Comparison of ENCODE assay signal across 17 cellular contexts in the genomic region with DNA sequence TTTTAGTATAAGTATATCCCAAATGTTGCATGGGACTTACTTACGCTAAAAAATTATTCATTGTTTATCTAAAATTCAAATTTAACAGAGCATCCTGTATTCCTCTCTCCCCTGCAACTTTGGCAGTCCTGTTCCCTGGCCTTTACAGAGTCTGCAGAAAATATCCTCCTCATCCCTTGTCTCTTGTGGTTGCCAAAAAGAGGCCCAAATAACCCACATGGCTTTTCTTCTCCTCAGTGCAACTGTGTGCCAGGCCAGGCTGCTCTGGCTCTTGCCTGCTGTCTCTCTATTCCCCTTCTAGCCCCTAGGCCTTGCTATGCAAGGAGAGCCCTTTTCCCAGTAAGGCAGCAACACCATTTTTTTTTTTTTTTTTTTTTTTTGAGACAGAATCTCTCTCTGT.
"Had no signal": no experiment of that assay in that cellular context is flagged by ENCODE, and none has a peak within 500 bp of the region (broad histone marks: within the 10 kb centered on the region; RNA-seq: fewer than 3 reads in every experiment).

No MANE protein-coding gene starts in this region.

- H3K27me3 Mint-ChIP-seq: activated CD4-positive, alpha-beta T cell treated with anti-CD3 and anti-CD28 coated beads, Interleukin-2, amount 10 ng/mL, durations not matched to agents 24 days and 14 days had no signal

- H3K27ac Mint-ChIP-seq: activated CD4-positive, alpha-beta T cell treated with anti-CD3 and anti-CD28 coated beads, Interleukin-2, amount 10 ng/mL, durations not matched to agents 24 days and 14 days; activated CD8-positive, alpha-beta T cell treated with anti-CD3 and anti-CD28 coated beads, Interleukin-2, amount 10 ng/mL, durations not matched to agents 7 days and 5 days; nephron; stimulated activated effector memory CD8-positive, alpha-beta T cell treated with anti-CD3 and anti-CD28 coated beads, Interleukin-12 subunit alpha, Interleukin-12 subunit beta, amount 100 ng/mL, for 72 hours; T-helper 1 cell treated with Interleukin-12 subunit alpha and Interleukin-12 subunit beta and Interleukin-4 antibody, amounts not matched to agents 30 μg/mL and 1 μg/mL, for 36 hours had no signal

- H3K4me1 Mint-ChIP-seq: nephron had no signal

- DNase-seq: activated CD4-positive, alpha-beta T cell treated with anti-CD3 and anti-CD28 coated beads, Interleukin-2, amount 10 ng/mL, durations not matched to agents 24 days and 14 days; activated CD4-positive, CD25-positive, alpha-beta regulatory T cell; activated CD8-positive, alpha-beta memory T cell treated with anti-CD3 and anti-CD28 coated beads, Interleukin-2, amount 50 U/mL, for 4 hours; activated CD8-positive, alpha-beta T cell treated with anti-CD3 and anti-CD28 coated beads, Interleukin-2, amount 10 ng/mL, durations not matched to agents 7 days and 5 days; activated effector memory CD4-positive, alpha-beta T cell treated with anti-CD3 and anti-CD28 coated beads, Interleukin-2, amount 50 U/mL, for 16 hours; activated T-cell treated with anti-CD3 and anti-CD28 coated beads, Interleukin-2, amount 50 U/mL, for 48 hours; foreskin fibroblast; head of caudate nucleus; immature natural killer cell; nucleus accumbens; posterior cingulate gyrus had no signal

- H3K4me3 Mint-ChIP-seq: activated CD4-positive, alpha-beta T cell treated with anti-CD3 and anti-CD28 coated beads, Interleukin-2, amount 10 ng/mL, durations not matched to agents 24 days and 14 days; activated CD8-positive, alpha-beta T cell treated with anti-CD3 and anti-CD28 coated beads, Interleukin-2, amount 10 ng/mL, durations not matched to agents 7 days and 5 days; nephron; stimulated activated effector memory CD8-positive, alpha-beta T cell treated with anti-CD3 and anti-CD28 coated beads, Interleukin-12 subunit alpha, Interleukin-12 subunit beta, amount 100 ng/mL, for 72 hours; T-helper 1 cell treated with Interleukin-12 subunit alpha and Interleukin-12 subunit beta and Interleukin-4 antibody, amounts not matched to agents 30 μg/mL and 1 μg/mL, for 36 hours had no signal

- H3K36me3 ChIP-seq: cardiac muscle cell had no signal

- H3K9me3 Mint-ChIP-seq: activated CD4-positive, alpha-beta T cell treated with anti-CD3 and anti-CD28 coated beads, Interleukin-2, amount 10 ng/mL, durations not matched to agents 24 days and 14 days; activated naive CD4-positive, alpha-beta T cell treated with anti-CD3 and anti-CD28 coated beads, Interleukin-2, amount 50 U/mL, for 72 hours; immature natural killer cell; nephron; stimulated activated effector memory CD8-positive, alpha-beta T cell treated with anti-CD3 and anti-CD28 coated beads, Interleukin-12 subunit alpha, Interleukin-12 subunit beta, amount 100 ng/mL, for 72 hours; T-helper 1 cell treated with Interleukin-12 subunit alpha and Interleukin-12 subunit beta and Interleukin-4 antibody, amounts not matched to agents 30 μg/mL and 1 μg/mL, for 36 hours had no signal

- H3K27ac ChIP-seq: cardiac muscle cell, tibial nerve had no signal

- H3K4me3 ChIP-seq: cardiac muscle cell, tibial nerve had no signal

- H3K27me3 ChIP-seq: cardiac muscle cell, tibial nerve had no signal

- H3K9me3 ChIP-seq: tibial nerve had no signal

- ATAC-seq: activated CD8-positive, alpha-beta T cell treated with anti-CD3 and anti-CD28 coated beads, Interleukin-2, amount 10 ng/mL, durations not matched to agents 7 days and 5 days; activated naive CD4-positive, alpha-beta T cell treated with anti-CD3 and anti-CD28 coated beads, Interleukin-2, amount 50 U/mL, for 72 hours; stimulated activated effector memory CD8-positive, alpha-beta T cell treated with anti-CD3 and anti-CD28 coated beads, Interleukin-12 subunit alpha, Interleukin-12 subunit beta, amount 100 ng/mL, for 72 hours had no signal

- H3K36me3 Mint-ChIP-seq: activated naive CD4-positive, alpha-beta T cell treated with anti-CD3 and anti-CD28 coated beads, Interleukin-2, amount 50 U/mL, for 72 hours; immature natural killer cell; stimulated activated effector memory CD8-positive, alpha-beta T cell treated with anti-CD3 and anti-CD28 coated beads, Interleukin-12 subunit alpha, Interleukin-12 subunit beta, amount 100 ng/mL, for 72 hours had no signal
